Comparison of ENCODE assay signal across 8 cellular contexts in genomic region chr17:30822919-30823318, GRCh38. TPM values are rescaled to one million over a fixed set of nuclear protein-coding genes. Genes with fewer than 3 reads are reported as not detected.
DNase-seq lines count a peak whose midpoint lies in the region; ATAC-seq, FAIRE-seq and TF ChIP-seq lines count a peak whose summit lies in the region.
"Not testable (repeated sequence)": the region's sequence is repeated elsewhere in the genome, so short reads cannot be mapped to it uniquely, and the experiment has no call there.

No MANE protein-coding gene starts in this region.

- not testable (repeated sequence) for H3K36me3 ChIP-seq in A673 (ENCODE audit: insufficient read depth, low read length, poor library complexity, severe bottlenecking); HepG2 (replicated peaks in 1 of 2; ENCODE audit: control insufficient read depth in 1 of 2, insufficient read depth in 2 of 2, low read length in 2 of 2)

- TF ChIP-seq EP300 in HepG2 (IDR thresholded peaks at IDR 0.05; ENCODE audit: low read depth in 2 of 2, low read length in 2 of 2); HepG2 (CRISPR knock-in tag; IDR thresholded peaks at IDR 0.05; ENCODE audit: borderline replicate concordance): not testable (repeated sequence)

- not testable (repeated sequence) for H3K4me1 ChIP-seq in A673 (ENCODE audit: insufficient read depth, low read length, poor library complexity, severe bottlenecking)
- peaks cover 57% of the 10 kb centered on the region for H3K4me1 ChIP-seq in HepG2 (ENCODE audit: insufficient read depth, low read length)

- CTCF ChIA-PET in A673 (lab: Charles Lee); HepG2 (lab: Yijun Ruan, JAX; ENCODE audit: low intra/inter-chr PET ratio, low total read pairs): not testable (repeated sequence)

- FAIRE-seq in HepG2 (lab: Jason Lieb, UNC), result not testable (repeated sequence)

- H4K20me1 ChIP-seq in HepG2 (ENCODE audit: insufficient read depth, low read length), result not testable (repeated sequence)

- DNase-seq in A673 (ENCODE audit: low spot score); dorsolateral prefrontal cortex; HepG2 (ENCODE audit: low spot score): not testable (repeated sequence)
- DNase-seq in GM13976 (ENCODE audit: low spot score) (peak; percentile 31), NB4 (ENCODE audit: low read depth) (peak; percentile 34)
- DNase-seq in activated naive CD4-positive, alpha-beta T cell treated with Interleukin-2 at 50 U/mL for 16 hours, result peak; percentile 9

- POLR2A ChIA-PET in A673 (lab: Charles Lee; ENCODE audit: low non-redundant PET); HepG2 (lab: Yijun Ruan, JAX): not testable (repeated sequence)

- not testable (repeated sequence) for TF ChIP-seq CTCF in A673 (conservative IDR thresholded peaks at IDR 0.05; ENCODE audit: low read depth, low read length); GM13976 (IDR thresholded peaks at IDR 0.05; ENCODE audit: borderline replicate concordance, control extremely low read depth, extremely low read depth, insufficient read depth, missing control alignments); NB4 (IDR thresholded peaks at IDR 0.05; ENCODE audit: low read depth, low read length); dorsolateral prefrontal cortex (IDR thresholded peaks at IDR 0.05 in 54 of 56, conservative IDR thresholded peaks at IDR 0.05 in 2 of 56; ENCODE audit: low read depth in 1 of 56, partially characterized antibody in 56 of 56); HepG2 (CRISPR knock-in tag; IDR thresholded peaks at IDR 0.05)

- peak overlapping the region; percentile 96 for H3K27ac Mint-ChIP-seq in T-helper 1 cell treated with Interleukin-12 subunit alpha and Interleukin-12 subunit beta and Interleukin-4 antibody, amounts not matched to agents 30 μg/mL and 1 μg/mL, for 36 hours

- H2AFZ ChIP-seq in HepG2 (ENCODE audit: low read length), result not testable (repeated sequence)

- TF ChIP-seq RAD21 in HepG2 (CRISPR knock-in tag; IDR thresholded peaks at IDR 0.05), result not testable (repeated sequence)

- H3K9me3 Mint-ChIP-seq in T-helper 1 cell treated with Interleukin-12 subunit alpha and Interleukin-12 subunit beta and Interleukin-4 antibody, amounts not matched to agents 30 μg/mL and 1 μg/mL, for 36 hours, result not testable (repeated sequence)

- not testable (repeated sequence) for H3K27ac ChIP-seq in A673 (ENCODE audit: low read depth, low read length, poor library complexity, severe bottlenecking); HepG2 (ENCODE audit: extremely low read length, insufficient read depth, low read length)
- H3K27ac ChIP-seq in dorsolateral prefrontal cortex (peak overlapping the region in 17 of 59 donors; percentile 3 to 87 (median 28)), skin epidermis (peak overlapping the region in 13 of 21 experiments; percentile 4 to 99 (median 92))

- H3K79me2 ChIP-seq in HepG2 (ENCODE audit: insufficient read depth, low read length), result peaks cover 47% of the 10 kb centered on the region

- not testable (repeated sequence) for H3K9me3 ChIP-seq in A673 (ENCODE audit: low read depth, low read length, poor library complexity, severe bottlenecking); HepG2 (ENCODE audit: low read length)

- H3K4me3 ChIP-seq in A673 (ENCODE audit: low read depth, low read length, poor library complexity, severe bottlenecking), result peak overlapping the region; percentile 85
- peak overlapping the region; percentile 87 for H3K4me3 ChIP-seq in NB4 (ENCODE audit: low read depth, low read length)
- H3K4me3 ChIP-seq in dorsolateral prefrontal cortex, result peak overlapping the region in 54 of 59 donors; percentile 4 to 99 (median 88)
- H3K4me3 ChIP-seq in HepG2 (replicated peaks in 1 of 3; ENCODE audit: insufficient read depth in 1 of 3, low read depth in 2 of 3, low read length in 3 of 3), result not testable (repeated sequence)
- H3K4me3 ChIP-seq in skin epidermis, result peak overlapping the region; percentile 16 to 96 (median 92)

- in situ Hi-C loops in GM13976 (cut with MboI; ENCODE audit: low sequenced_read_pairs, unreplicated experiment); HepG2 (cut with HindIII; ENCODE audit: extremely low pct_ligation_motif_present, low pct_unique_long_range_greater_than_20kb): not testable (repeated sequence)

- H3K27me3 ChIP-seq in A673 (replicated peaks; ENCODE audit: insufficient read depth, low read depth, low read length, poor library complexity); dorsolateral prefrontal cortex; HepG2 (ENCODE audit: control insufficient read depth in 1 of 2, insufficient read depth in 2 of 2, low read length in 2 of 2): not testable (repeated sequence)

- not testable (repeated sequence) for H3K9ac ChIP-seq in HepG2 (ENCODE audit: insufficient read depth, low read depth, low read length)

- not testable (repeated sequence) for BruUV-seq in A673 (replicated peaks; lab: Mats Ljungman, UMichigan); HepG2 (replicated peaks; lab: Mats Ljungman, UMichigan)

- intact Hi-C loops in A673 (cut with micrococcal nuclease; ENCODE audit: unreplicated experiment), result loop anchor here (10.0 kb wide), 1 partner anchor 348 kb away; the partner anchor contains the start of gene GOSR1
- intact Hi-C loops in dorsolateral prefrontal cortex (cut with DNase I), result loop anchor here in 1 of 2 donors (5.0 to 10.0 kb wide), 2 partner anchors 108 to 346 kb away; partner anchors contain the start of gene GOSR1
- intact Hi-C loops in HepG2 (cut with micrococcal nuclease; ENCODE audit: unreplicated experiment), result not testable (repeated sequence)

- peaks cover 28% of the 10 kb centered on the region for H3K36me3 Mint-ChIP-seq in T-helper 1 cell treated with Interleukin-12 subunit alpha and Interleukin-12 subunit beta and Interleukin-4 antibody, amounts not matched to agents 30 μg/mL and 1 μg/mL, for 36 hours (ENCODE audit: low read depth)

- not testable (repeated sequence) for ATAC-seq in HepG2

- H3K4me3 Mint-ChIP-seq in T-helper 1 cell treated with Interleukin-12 subunit alpha and Interleukin-12 subunit beta and Interleukin-4 antibody, amounts not matched to agents 30 μg/mL and 1 μg/mL, for 36 hours, result peak overlapping the region; percentile 98

- not testable (repeated sequence) for H3K27me3 Mint-ChIP-seq in T-helper 1 cell treated with Interleukin-12 subunit alpha and Interleukin-12 subunit beta and Interleukin-4 antibody, amounts not matched to agents 30 μg/mL and 1 μg/mL, for 36 hours (ENCODE audit: low read depth)

- not testable (repeated sequence) for TF ChIP-seq POLR2A in NB4 (IDR thresholded peaks at IDR 0.05; ENCODE audit: extremely low read depth, insufficient read length); HepG2 (IDR thresholded peaks at IDR 0.05; ENCODE audit: insufficient read depth in 1 of 2, low read depth in 2 of 2, low read length in 2 of 2)

- 92% methylated on average over 14 of the region's 14 CpGs for WGBS in HepG2 (ENCODE audit: low lambda C conversion rate)

- peak overlapping the region; percentile 18; the same call in 1 of the 2 replicates for H3K4me2 ChIP-seq in HepG2 (ENCODE audit: low read depth, low read length)

- H3K4me1 Mint-ChIP-seq in T-helper 1 cell treated with Interleukin-12 subunit alpha and Interleukin-12 subunit beta and Interleukin-4 antibody, amounts not matched to agents 30 μg/mL and 1 μg/mL, for 36 hours (ENCODE audit: low read depth), result peaks cover 48% of the 10 kb centered on the region

RNA-seq across cellular contexts. Expression of gene CRLF3, which starts 1.6 kb away (rescaled TPM):
- 14.9 and 17.9 TPM in 2 replicates for total RNA-seq in A673 (2021)
- total RNA-seq in dorsolateral prefrontal cortex, result 10 to 100 TPM in 94 of 120 experiments, 1 to 10 TPM in 26; 5.6 to 17.2 (median 11.7) TPM
- total RNA-seq in HepG2 (2016; rRNA removed; fragmentation: Illumina TruSeq; extraction: Trizol), result 9.1 and 13.2 TPM in 2 replicates
- total RNA-seq in HepG2 (2016; cell fraction: cytosol; rRNA removed; fragmentation: Illumina TruSeq; extraction: Trizol; ENCODE audit: low read depth), result 4.4 TPM in 2 replicates
- 9.8 and 12.3 TPM in 2 replicates for total RNA-seq in HepG2 (2016; cell fraction: insoluble cytoplasmic fraction; rRNA removed; fragmentation: Illumina TruSeq; extraction: Trizol)
- 5.1 and 5.6 TPM in 2 replicates for total RNA-seq in HepG2 (2016; cell fraction: membrane; rRNA removed; fragmentation: Illumina TruSeq; extraction: Trizol)
- total RNA-seq in HepG2 (2016; cell fraction: nucleus; rRNA removed; fragmentation: Illumina TruSeq; extraction: Trizol), result 4.1 and 6.0 TPM in 2 replicates
- polyA plus RNA-seq in HepG2 (2011; rRNA removed), result 4.9 and 6.4 TPM in 2 replicates
- 3.1 and 4.9 TPM in 2 replicates for polyA plus RNA-seq in HepG2 (2011; cell fraction: cytosol; rRNA removed)
- polyA plus RNA-seq in HepG2 (2011; cell fraction: nucleus; rRNA removed), result 2.0 and 2.6 TPM in 2 replicates
- polyA plus RNA-seq in HepG2 (2012), result 4.8 and 6.0 TPM in 2 replicates
- 1.1 TPM in 2 replicates for polyA plus RNA-seq in HepG2 (2016; cell fraction: cytosol; fragmentation: Illumina TruSeq; extraction: Trizol; ENCODE audit: low read depth)
- 10.7 and 11.8 TPM in 2 replicates for polyA plus RNA-seq in HepG2 (2016; cell fraction: insoluble cytoplasmic fraction; fragmentation: Illumina TruSeq; extraction: Trizol; ENCODE audit: low read depth)
- polyA plus RNA-seq in HepG2 (2016; cell fraction: membrane; fragmentation: Illumina TruSeq; extraction: Trizol; ENCODE audit: low read depth), result 2.6 and 2.7 TPM in 2 replicates
- polyA plus RNA-seq in HepG2 (2016; cell fraction: nucleus; fragmentation: Illumina TruSeq; extraction: Trizol; ENCODE audit: insufficient read depth, low read depth), result 7.0 and 7.4 TPM in 2 replicates
- polyA minus RNA-seq in HepG2 (2011; rRNA and poly(A)+ RNA removed; ENCODE audit: low replicate concordance), result 2.3 and 9.3 TPM in 2 replicates
- 4.4 and 5.0 TPM in 2 replicates for polyA minus RNA-seq in HepG2 (2011; cell fraction: cytosol; rRNA and poly(A)+ RNA removed)
- 4.8 and 7.0 TPM in 2 replicates for polyA minus RNA-seq in HepG2 (2011; cell fraction: nucleus; rRNA and poly(A)+ RNA removed)

RNA-seq across cellular contexts. Expression of gene ATAD5, which starts 8.8 kb away (rescaled TPM):
- total RNA-seq in A673 (2021) (17.4 and 19.0 TPM in 2 replicates), dorsolateral prefrontal cortex (1 to 10 TPM; 1.3 to 4.1 (median 2.3) TPM), HepG2 (2016; rRNA removed; fragmentation: Illumina TruSeq; extraction: Trizol) (10.7 and 18.1 TPM in 2 replicates)
- 3.1 and 3.7 TPM in 2 replicates for total RNA-seq in HepG2 (2016; cell fraction: cytosol; rRNA removed; fragmentation: Illumina TruSeq; extraction: Trizol; ENCODE audit: low read depth)
- 10.6 and 18.0 TPM in 2 replicates for total RNA-seq in HepG2 (2016; cell fraction: insoluble cytoplasmic fraction; rRNA removed; fragmentation: Illumina TruSeq; extraction: Trizol)
- total RNA-seq in HepG2 (2016; cell fraction: membrane; rRNA removed; fragmentation: Illumina TruSeq; extraction: Trizol), result 4.3 and 4.4 TPM in 2 replicates
- total RNA-seq in HepG2 (2016; cell fraction: nucleus; rRNA removed; fragmentation: Illumina TruSeq; extraction: Trizol), result 20.1 and 22.3 TPM in 2 replicates
- 1.1 and 1.8 TPM in 2 replicates for polyA plus RNA-seq in HepG2 (2011; rRNA removed)
- 0.49 and 0.54 TPM in 2 replicates for polyA plus RNA-seq in HepG2 (2011; cell fraction: cytosol; rRNA removed)
- 1.6 and 1.7 TPM in 2 replicates for polyA plus RNA-seq in HepG2 (2011; cell fraction: nucleus; rRNA removed)
- polyA plus RNA-seq in HepG2 (2012), result 1.2 and 2.2 TPM in 2 replicates
- 0.09 and 0.11 TPM in 2 replicates for polyA plus RNA-seq in HepG2 (2016; cell fraction: cytosol; fragmentation: Illumina TruSeq; extraction: Trizol; ENCODE audit: low read depth)
- polyA plus RNA-seq in HepG2 (2016; cell fraction: insoluble cytoplasmic fraction; fragmentation: Illumina TruSeq; extraction: Trizol; ENCODE audit: low read depth), result 6.8 and 6.9 TPM in 2 replicates
- polyA plus RNA-seq in HepG2 (2016; cell fraction: membrane; fragmentation: Illumina TruSeq; extraction: Trizol; ENCODE audit: low read depth), result 0.26 and 0.35 TPM in 2 replicates
- polyA plus RNA-seq in HepG2 (2016; cell fraction: nucleus; fragmentation: Illumina TruSeq; extraction: Trizol; ENCODE audit: insufficient read depth, low read depth), result 8.6 and 10.0 TPM in 2 replicates
- 1.8 and 3.2 TPM in 2 replicates for polyA minus RNA-seq in HepG2 (2011; rRNA and poly(A)+ RNA removed; ENCODE audit: low replicate concordance)
- polyA minus RNA-seq in HepG2 (2011; cell fraction: cytosol; rRNA and poly(A)+ RNA removed), result 3.2 and 4.7 TPM in 2 replicates
- polyA minus RNA-seq in HepG2 (2011; cell fraction: nucleus; rRNA and poly(A)+ RNA removed), result 12.1 and 15.1 TPM in 2 replicates
